ENCODE assay signal across 2 cellular contexts in genomic region chr7:22502104-22502503, GRCh38. TPM values are rescaled to one million over a fixed set of nuclear protein-coding genes. Genes with fewer than 3 reads are reported as not detected.
"Had no signal": no experiment of that assay in that cellular context is flagged by ENCODE, and none has a peak within 500 bp of the region (broad histone marks: within the 10 kb centered on the region; RNA-seq: fewer than 3 reads in every experiment).

No MANE protein-coding gene starts in this region.

RNA-seq across cellular contexts. Expression of gene STEAP1B, which starts 2.1 kb away (rescaled TPM):
- total RNA-seq: left lobe of liver, pancreas had no signal
- polyA plus RNA-seq: pancreas had no signal
